In genomic region chr16:85490971-85491771, GRCh38 we compare ENCODE assay signal across 8 cellular contexts.
A peak's percentile ranks its signal among the peaks of the same experiment; 100 is the strongest.
DNase-seq lines count a peak whose midpoint lies in the region; ATAC-seq and TF ChIP-seq lines count a peak whose summit lies in the region.

No MANE protein-coding gene starts in this region.

- H3K27me3 Mint-ChIP-seq in activated CD8-positive, alpha-beta T cell treated with anti-CD3 and anti-CD28 coated beads for 36 hours, result no peaks in the 10 kb centered on the region
- peaks cover 30% of the 10 kb centered on the region for H3K27me3 Mint-ChIP-seq in stimulated activated memory B cell treated with anti-CD40 and anti-IgM and Interleukin-4, amounts not matched to agents 10 μg/mL and 1 μg/mL and 100 μg/mL, for 72 hours

- POLR2A ChIA-PET in activated CD8-positive, alpha-beta T cell treated with anti-CD3 and anti-CD28 coated beads for 36 hours (lab: Charles Lee), result interaction anchor here (0.8 kb wide), 1 partner anchor 79 kb away, joined by 3 read pairs; no protein-coding TSS in a partner anchor

- CTCF ChIA-PET in activated CD8-positive, alpha-beta T cell treated with anti-CD3 and anti-CD28 coated beads for 36 hours (lab: Charles Lee), result interaction anchor here (0.7 to 6.3 kb wide), 26 partner anchors 9 to 198 kb away, joined by 3 to 46 read pairs (median 4); partner anchors contain the start of gene GSE1

- peak; percentile 88 for DNase-seq in 8988T
- DNase-seq in HT-29 (ENCODE audit: low spot score), result peak; percentile 47
- DNase-seq in activated CD8-positive, alpha-beta T cell treated with anti-CD3 and anti-CD28 coated beads for 36 hours, result peak; percentile 72
- peak; percentile 59 for DNase-seq in germinal center (ENCODE audit: low spot score)
- peak; percentile 24 for DNase-seq in stimulated activated CD8-positive, alpha-beta memory T cell treated with anti-CD3 and anti-CD28 coated beads, Interleukin-4, amount 100 ng/mL, for 24 hours (ENCODE audit: low read depth)
- DNase-seq in OCI-M2 (lab: John Stamatoyannopoulos, UW; ENCODE audit: unreplicated experiment), result no peak

- no peaks in the 10 kb centered on the region for H3K36me3 Mint-ChIP-seq in activated CD8-positive, alpha-beta T cell treated with anti-CD3 and anti-CD28 coated beads for 36 hours (ENCODE audit: low read depth)
- no peaks in the 10 kb centered on the region for H3K36me3 Mint-ChIP-seq in stimulated activated memory B cell treated with anti-CD40 and anti-IgM and Interleukin-4, amounts not matched to agents 10 μg/mL and 1 μg/mL and 100 μg/mL, for 72 hours

- peak; percentile 76 for TF ChIP-seq CTCF in activated CD8-positive, alpha-beta T cell treated with anti-CD3 and anti-CD28 coated beads for 36 hours (IDR thresholded peaks at IDR 0.05)

- peaks cover 19% of the 10 kb centered on the region for H3K4me1 Mint-ChIP-seq in activated CD8-positive, alpha-beta T cell treated with anti-CD3 and anti-CD28 coated beads for 36 hours (ENCODE audit: low read depth)
- peaks cover 6% of the 10 kb centered on the region for H3K4me1 Mint-ChIP-seq in stimulated activated memory B cell treated with anti-CD40 and anti-IgM and Interleukin-4, amounts not matched to agents 10 μg/mL and 1 μg/mL and 100 μg/mL, for 72 hours

- H3K4me3 Mint-ChIP-seq in activated CD8-positive, alpha-beta T cell treated with anti-CD3 and anti-CD28 coated beads for 36 hours, result no peak overlapping the region
- no peak overlapping the region for H3K4me3 Mint-ChIP-seq in stimulated activated memory B cell treated with anti-CD40 and anti-IgM and Interleukin-4, amounts not matched to agents 10 μg/mL and 1 μg/mL and 100 μg/mL, for 72 hours

- peak; percentile 88 for ATAC-seq in activated CD8-positive, alpha-beta T cell treated with anti-CD3 and anti-CD28 coated beads for 36 hours
- no peak for ATAC-seq in stimulated activated memory B cell treated with anti-CD40 and anti-IgM and Interleukin-4, amounts not matched to agents 10 μg/mL and 1 μg/mL and 100 μg/mL, for 72 hours
- ATAC-seq in GM21526 (IDR thresholded peaks at IDR 0.05; ENCODE audit: low FRiP score, unreplicated experiment), result no peak

- intact Hi-C loops in activated CD8-positive, alpha-beta T cell treated with anti-CD3 and anti-CD28 coated beads for 36 hours (cut with micrococcal nuclease), result no loop called here

- H3K9me3 Mint-ChIP-seq in activated CD8-positive, alpha-beta T cell treated with anti-CD3 and anti-CD28 coated beads for 36 hours, result no peaks in the 10 kb centered on the region
- H3K9me3 Mint-ChIP-seq in stimulated activated memory B cell treated with anti-CD40 and anti-IgM and Interleukin-4, amounts not matched to agents 10 μg/mL and 1 μg/mL and 100 μg/mL, for 72 hours, result no peaks in the 10 kb centered on the region

- no peak overlapping the region for H3K27ac Mint-ChIP-seq in activated CD8-positive, alpha-beta T cell treated with anti-CD3 and anti-CD28 coated beads for 36 hours
- no peak overlapping the region for H3K27ac Mint-ChIP-seq in stimulated activated memory B cell treated with anti-CD40 and anti-IgM and Interleukin-4, amounts not matched to agents 10 μg/mL and 1 μg/mL and 100 μg/mL, for 72 hours
